In genomic region chr12:110637869-110638441, GRCh38 we compare ENCODE assay signal across 1 cellular context.
TF ChIP-seq lines count a peak whose summit lies in the region.

No MANE protein-coding gene starts in this region.

TF ChIP-seq in GM12891, 5 proteins besides CTCF, POLR2A, EP300 and RAD21 (continued from another document):
- TF ChIP-seq SPI1 (IDR thresholded peaks at IDR 0.05; ENCODE audit: low read depth, low read length) = no peak
- no peak for TF ChIP-seq POU2F2 (IDR thresholded peaks at IDR 0.05; ENCODE audit: low read depth, low read length)
- no peak for TF ChIP-seq TAF1 (IDR thresholded peaks at IDR 0.05; ENCODE audit: low read depth, low read length)
- no peak for TF ChIP-seq POLR2AphosphoS5 (IDR thresholded peaks at IDR 0.05; ENCODE audit: low read depth, low read length)
